In the genomic region with DNA sequence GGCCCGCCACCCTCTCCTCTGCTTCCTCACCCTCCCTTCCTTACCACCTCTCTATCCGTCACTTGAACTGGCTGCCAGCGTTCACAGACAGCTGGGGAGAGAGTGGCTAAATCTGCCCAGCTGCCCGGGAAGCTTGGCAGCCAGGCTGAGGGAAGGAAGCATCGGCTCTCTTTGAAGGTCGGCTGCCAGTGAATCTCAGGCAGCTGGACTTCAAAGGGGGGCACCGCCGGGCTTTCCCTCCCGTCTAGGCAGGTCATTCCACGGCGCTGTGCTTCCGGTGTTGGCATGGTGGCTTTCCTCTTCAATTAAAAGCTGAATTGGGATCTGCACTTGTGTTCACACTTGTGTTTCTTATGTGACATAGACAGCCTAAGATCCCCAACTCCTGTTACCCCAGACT, we compare ENCODE assay signal across 10 cellular contexts.
DNase-seq lines count a peak whose midpoint lies in the region; ATAC-seq lines count a peak whose summit lies in the region.
"Had no signal": no experiment of that assay in that cellular context is flagged by ENCODE, and none has a peak within 500 bp of the region (broad histone marks: within the 10 kb centered on the region; RNA-seq: fewer than 3 reads in every experiment).

No MANE protein-coding gene starts in this region.

- intact Hi-C loops in head of caudate nucleus (cut with DNase I), result no loop called here

- no peak for ATAC-seq in HG02763 (IDR thresholded peaks at IDR 0.05; ENCODE audit: unreplicated experiment)

- DNase-seq in D341Med (ENCODE audit: low spot score), result peak; percentile 41
- DNase-seq in NCI-H510A (lab: John Stamatoyannopoulos, UW), result peak; percentile 89
- DNase-seq in head of caudate nucleus, result peak in 39 of 42 donors; percentile 14 to 77 (median 46)
- peak in 32 of 56 donors; percentile 4 to 53 (median 22) for DNase-seq in nucleus accumbens (lab: John Stamatoyannopoulos, UW)
- DNase-seq in NCI-H187 (lab: John Stamatoyannopoulos, UW), result no peak
- no peak for DNase-seq in H4 (ENCODE audit: low spot score)
- no peak for DNase-seq in COLO668 (lab: John Stamatoyannopoulos, UW; ENCODE audit: unreplicated experiment)
- DNase-seq: endodermal cell, NCI-H526 treated with DMSO at 0.1 percent for 48 hours had no signal

Comparison
In these comparisons a context has a peak if more than half of its experiments do, and no peak if none do; other contexts are left out.
1. DNase-seq: peak in D341Med (single experiment), NCI-H510A (single experiment), head of caudate nucleus (39 of 42) and nucleus accumbens (32 of 56); none in NCI-H187 (0 of 2), H4 (single experiment) and COLO668 (single experiment).